In genomic region chr4:53618321-53618720, GRCh38 we compare ENCODE assay signal across 29 cellular contexts. TPM values are rescaled to one million over a fixed set of nuclear protein-coding genes. Genes with fewer than 3 reads are reported as not detected.
"Had no signal": no experiment of that assay in that cellular context is flagged by ENCODE, and none has a peak within 500 bp of the region (broad histone marks: within the 10 kb centered on the region; RNA-seq: fewer than 3 reads in every experiment).

No MANE protein-coding gene starts in this region.

- DNase-seq: activated CD4-positive, alpha-beta T cell treated with anti-CD3 and anti-CD28 coated beads for 4 hours; activated CD4-positive, alpha-beta T cell treated with anti-CD3 and anti-CD28 coated beads, Interleukin-2, amount 50 U/mL, for 48 hours; activated CD8-positive, alpha-beta memory T cell treated with anti-CD3 and anti-CD28 coated beads for 24 hours; activated effector memory CD4-positive, alpha-beta T cell treated with anti-CD3 and anti-CD28 coated beads, Interleukin-2, amount 50 U/mL, for 16 hours; activated naive CD4-positive, alpha-beta T cell treated with anti-CD3 and anti-CD28 coated beads, Interleukin-2, amount 50 U/mL, for 16 hours; amniotic stem cell; effector CD8-positive, alpha-beta T cell; mesendoderm; natural killer cell; occipital lobe; right cardiac atrium; stimulated activated CD4-positive, alpha-beta T cell treated with anti-CD3 and anti-CD28 coated beads, Interleukin-4, amount 100 ng/mL, for 1 hour; stimulated activated naive CD8-positive, alpha-beta T cell treated with anti-CD3 and anti-CD28 coated beads, Interleukin-15, Interleukin-2, amounts not matched to agents 100 U/mL and 50 U/mL, for 24 hours; T-helper 9 cell; testis; trophoblast cell had no signal

- H3K36me3 ChIP-seq: breast epithelium, gastroesophageal sphincter, neural progenitor cell had no signal

- H3K4me3 ChIP-seq: breast epithelium, gastroesophageal sphincter, lung, neural progenitor cell, testis had no signal

- H3K9me3 ChIP-seq: breast epithelium, testis had no signal

- H3K9ac ChIP-seq: neural progenitor cell, parathyroid adenoma had no signal

- H2AFZ ChIP-seq: neural progenitor cell, parathyroid adenoma had no signal

- H3K27me3 ChIP-seq: breast epithelium, gastroesophageal sphincter, neural progenitor cell, testis had no signal

- H3K36me3 Mint-ChIP-seq: natural killer cell, neural progenitor cell had no signal

- H3K27ac Mint-ChIP-seq: activated T-helper 1 cell treated with anti-CD3 and anti-CD28 coated beads, Interleukin-12 subunit alpha, Interleukin-12 subunit beta, Interleukin-2, Interleukin-4 antibody, amounts not matched to agents 30 ng/mL and 10 ng/mL and 1 ng/mL, durations not matched to agents 14 hours and 24 hours and 36 hours; natural killer cell; neural progenitor cell; T-helper 1 cell treated with Interleukin-12 subunit alpha and Interleukin-12 subunit beta and Interleukin-4 antibody, amounts not matched to agents 30 μg/mL and 1 μg/mL, for 36 hours had no signal

- H3K4me1 Mint-ChIP-seq: central memory CD8-positive, alpha-beta T cell; natural killer cell; neural progenitor cell had no signal

- H3K27me3 Mint-ChIP-seq: central memory CD8-positive, alpha-beta T cell had no signal

- H3K79me2 ChIP-seq: parathyroid adenoma had no signal

- FAIRE-seq: astrocyte, TTC549, urothelium cell line had no signal

- H3K27ac ChIP-seq: breast epithelium, gastroesophageal sphincter, neural progenitor cell, parathyroid adenoma, testis, VCaP had no signal

- H3K4me3 Mint-ChIP-seq: activated T-helper 1 cell treated with anti-CD3 and anti-CD28 coated beads, Interleukin-12 subunit alpha, Interleukin-12 subunit beta, Interleukin-2, Interleukin-4 antibody, amounts not matched to agents 30 ng/mL and 10 ng/mL and 1 ng/mL, durations not matched to agents 14 hours and 24 hours and 36 hours; central memory CD8-positive, alpha-beta T cell; natural killer cell; neural progenitor cell; T-helper 1 cell treated with Interleukin-12 subunit alpha and Interleukin-12 subunit beta and Interleukin-4 antibody, amounts not matched to agents 30 μg/mL and 1 μg/mL, for 36 hours had no signal

- H3K4me1 ChIP-seq: breast epithelium, gastroesophageal sphincter, neural progenitor cell, parathyroid adenoma, testis had no signal

- H3K4me2 ChIP-seq: neural progenitor cell had no signal

RNA-seq across cellular contexts. Expression of gene LNX1, which starts 27.0 kb away (rescaled TPM):
- total RNA-seq: activated T-helper 1 cell treated with anti-CD3 and anti-CD28 coated beads, Interleukin-12 subunit alpha, Interleukin-12 subunit beta, Interleukin-2, Interleukin-4 antibody, amounts not matched to agents 30 ng/mL and 10 ng/mL and 1 ng/mL, durations not matched to agents 14 hours and 24 hours and 36 hours; mononuclear cell; natural killer cell had no signal
